ENCODE assay signal across 8 cellular contexts in the genomic region with DNA sequence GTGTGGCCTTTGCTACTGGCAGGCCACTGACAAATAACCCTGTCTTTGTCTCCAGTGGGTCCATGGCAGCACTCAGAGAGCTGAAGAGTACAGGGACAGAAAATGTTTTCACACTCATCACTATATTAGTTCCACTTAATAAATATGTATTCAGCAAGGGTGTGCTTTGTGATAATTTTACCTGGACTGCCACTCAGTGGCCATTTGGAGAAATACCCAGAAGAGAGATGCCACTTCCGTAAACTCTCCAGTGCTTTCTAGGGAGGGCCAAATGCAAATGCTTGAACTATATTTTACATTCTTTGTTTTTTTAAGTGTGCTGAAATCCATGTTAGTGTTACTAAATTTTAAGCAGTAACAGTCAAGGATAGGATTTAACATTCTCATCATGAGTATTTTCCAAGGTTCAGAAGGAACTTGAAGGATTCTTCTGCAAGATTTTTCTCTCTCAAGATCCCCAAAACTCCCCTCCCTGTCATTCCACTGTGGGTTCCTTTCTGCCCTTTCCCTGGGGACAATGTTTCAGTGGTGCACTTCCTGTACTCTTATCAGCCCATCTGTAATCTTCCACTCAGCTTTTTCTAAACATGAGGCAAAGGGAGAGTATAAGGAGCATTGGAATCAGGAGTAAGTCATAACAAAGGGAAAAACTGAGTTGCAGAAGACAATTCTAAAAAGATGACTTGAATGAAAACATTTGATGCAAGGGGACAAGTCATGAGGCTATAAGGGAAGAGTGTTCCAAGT. TPM values are rescaled to one million over a fixed set of nuclear protein-coding genes. Genes with fewer than 3 reads are reported as not detected.
DNase-seq lines count a peak whose midpoint lies in the region; ATAC-seq and TF ChIP-seq lines count a peak whose summit lies in the region.

No MANE protein-coding gene starts in this region.

- peak; percentile 82 for ATAC-seq in HG03159 (IDR thresholded peaks at IDR 0.05; ENCODE audit: unreplicated experiment)
- no peak for ATAC-seq in GM18498 (IDR thresholded peaks at IDR 0.05; ENCODE audit: unreplicated experiment)
- no peak for ATAC-seq in HG02623 (IDR thresholded peaks at IDR 0.05; ENCODE audit: unreplicated experiment)
- no peak for ATAC-seq in Right ventricle myocardium inferior

- H3K9me3 ChIP-seq in ascending aorta (no peaks in the 10 kb centered on the region), mesodermal cell (ENCODE audit: control insufficient read depth, low read length) (no peaks in the 10 kb centered on the region)

- no peak for DNase-seq in ascending aorta (ENCODE audit: low spot score in 2 of 2)
- DNase-seq in NCI-H187 treated with DMSO at 0.1 percent for 48 hours (lab: John Stamatoyannopoulos, UW): no peak
- DNase-seq in Right ventricle myocardium inferior (ENCODE audit: missing footprints): no peak

- H3K27ac ChIP-seq in ascending aorta (no peak overlapping the region), mesodermal cell (ENCODE audit: low read depth, low read length, severe bottlenecking) (peak overlapping the region; percentile 1)

- WGBS in mesodermal cell (ENCODE audit: insufficient coverage in 2 of 2), 2 experiments: no CpG with 5 or more reads among the region's 1 CpG

- H3K27me3 ChIP-seq in ascending aorta: no peaks in the 10 kb centered on the region

- TF ChIP-seq CTCF in GM12872 (IDR thresholded peaks at IDR 0.05; ENCODE audit: insufficient read depth, low read depth, low read length): peak; percentile 36; the same call in 1 of the 3 replicates
- TF ChIP-seq CTCF in ascending aorta (IDR thresholded peaks at IDR 0.05): peak in 2 of 3 experiments; percentile 9 to 34

- H3K4me1 ChIP-seq in ascending aorta: no peaks in the 10 kb centered on the region
- no peaks in the 10 kb centered on the region for H3K4me1 ChIP-seq in mesodermal cell (ENCODE audit: control insufficient read depth, insufficient read depth, low read length, poor library complexity, severe bottlenecking)

- H3K36me3 ChIP-seq in ascending aorta (no peaks in the 10 kb centered on the region), mesodermal cell (ENCODE audit: control insufficient read depth, insufficient read depth, low read length) (no peaks in the 10 kb centered on the region)

- intact Hi-C loops in ascending aorta (cut with DNase I): no loop called here
- intact Hi-C loops in Right ventricle myocardium inferior (cut with DNase I): no loop called here

- H3K4me3 ChIP-seq in ascending aorta (no peak overlapping the region), mesodermal cell (ENCODE audit: extremely low read depth, insufficient read depth, low read length, poor library complexity, severe bottlenecking) (no peak overlapping the region)

RNA-seq across cellular contexts. Expression of a gene that starts 46.0 kb away (rescaled TPM):
- total RNA-seq in ascending aorta (not detected), Right ventricle myocardium inferior (not detected)
- polyA plus RNA-seq in mesodermal cell (2013, experiment 1 of 2): not detected
- not detected for polyA plus RNA-seq in mesodermal cell (2013, experiment 2 of 2)
